In the genomic region with DNA sequence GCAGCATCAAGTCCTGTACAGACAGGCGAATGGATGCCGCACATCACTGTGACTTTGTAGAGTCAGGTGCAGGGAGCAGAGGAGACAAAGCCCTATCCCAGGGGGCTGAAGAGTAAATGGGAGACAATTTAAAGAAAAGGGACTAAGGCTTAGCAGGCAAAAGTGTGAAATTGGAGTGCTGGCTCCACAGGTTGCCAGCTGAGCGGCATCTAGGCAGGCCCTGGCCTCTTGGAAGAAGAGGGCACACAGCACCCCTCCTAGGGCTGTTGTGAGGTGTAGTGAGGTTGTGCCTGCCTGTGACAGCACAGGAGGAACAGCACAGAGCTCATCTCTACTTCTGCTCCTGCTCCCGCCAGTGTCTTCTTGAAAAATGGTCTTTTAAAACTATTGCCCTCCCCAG, we compare ENCODE assay signal across 29 cellular contexts. TPM values are rescaled to one million over a fixed set of nuclear protein-coding genes. Genes with fewer than 3 reads are reported as not detected.
DNase-seq lines count a peak whose midpoint lies in the region; ATAC-seq and TF ChIP-seq lines count a peak whose summit lies in the region.
"Had no signal": no experiment of that assay in that cellular context is flagged by ENCODE, and none has a peak within 500 bp of the region (broad histone marks: within the 10 kb centered on the region; RNA-seq: fewer than 3 reads in every experiment).

No MANE protein-coding gene starts in this region.

- H3K4me3 ChIP-seq in Loucy (ENCODE audit: low read length, poor library complexity, severe bottlenecking) = no peak overlapping the region
- no peak overlapping the region for H3K4me3 ChIP-seq in mucosa of descending colon
- H3K4me3 ChIP-seq: adrenal gland, HAP-1, ovary, upper lobe of left lung had no signal

- peaks cover 28% of the 10 kb centered on the region for H3K27me3 Mint-ChIP-seq in activated naive CD4-positive, alpha-beta T cell treated with anti-CD3 and anti-CD28 coated beads, Interleukin-2, amount 10 ng/mL, durations not matched to agents 7 days and 5 days
- H3K27me3 Mint-ChIP-seq in activated naive CD4-positive, alpha-beta T cell treated with anti-CD3 and anti-CD28 coated beads for 36 hours (ENCODE audit: low read depth) = peaks cover 14% of the 10 kb centered on the region
- H3K27me3 Mint-ChIP-seq in central memory CD8-positive, alpha-beta T cell = no peaks in the 10 kb centered on the region
- no peaks in the 10 kb centered on the region for H3K27me3 Mint-ChIP-seq in stimulated activated memory B cell treated with anti-CD40 and anti-IgM and Interleukin-4, amounts not matched to agents 10 μg/mL and 1 μg/mL and 100 μg/mL, for 72 hours

- intact Hi-C loops in activated naive CD4-positive, alpha-beta T cell treated with anti-CD3 and anti-CD28 coated beads for 36 hours (cut with micrococcal nuclease) = no loop called here
- intact Hi-C loops in mucosa of descending colon (cut with DNase I, micrococcal nuclease) = no loop called here

- H2AFZ ChIP-seq in Loucy (ENCODE audit: low read length) = no peak overlapping the region

- no peaks in the 10 kb centered on the region for H4K20me1 ChIP-seq in Loucy (ENCODE audit: insufficient read depth, low read length, poor library complexity, severe bottlenecking)

- no peaks in the 10 kb centered on the region for H3K36me3 Mint-ChIP-seq in activated naive CD4-positive, alpha-beta T cell treated with anti-CD3 and anti-CD28 coated beads, Interleukin-2, amount 10 ng/mL, durations not matched to agents 7 days and 5 days
- H3K36me3 Mint-ChIP-seq in activated naive CD4-positive, alpha-beta T cell treated with anti-CD3 and anti-CD28 coated beads for 36 hours (ENCODE audit: low read depth) = no peaks in the 10 kb centered on the region
- H3K36me3 Mint-ChIP-seq in central memory CD8-positive, alpha-beta T cell (ENCODE audit: insufficient read depth) = peaks cover 20% of the 10 kb centered on the region
- H3K36me3 Mint-ChIP-seq in stimulated activated memory B cell treated with anti-CD40 and anti-IgM and Interleukin-4, amounts not matched to agents 10 μg/mL and 1 μg/mL and 100 μg/mL, for 72 hours = no peaks in the 10 kb centered on the region
- H3K36me3 Mint-ChIP-seq: brain had no signal

- peak overlapping the region; percentile 87 for H3K27ac Mint-ChIP-seq in activated naive CD4-positive, alpha-beta T cell treated with anti-CD3 and anti-CD28 coated beads, Interleukin-2, amount 10 ng/mL, durations not matched to agents 7 days and 5 days
- H3K27ac Mint-ChIP-seq in activated naive CD4-positive, alpha-beta T cell treated with anti-CD3 and anti-CD28 coated beads for 36 hours = no peak overlapping the region
- peak overlapping the region; percentile 96 for H3K27ac Mint-ChIP-seq in central memory CD8-positive, alpha-beta T cell (ENCODE audit: low read depth)
- H3K27ac Mint-ChIP-seq in stimulated activated memory B cell treated with anti-CD40 and anti-IgM and Interleukin-4, amounts not matched to agents 10 μg/mL and 1 μg/mL and 100 μg/mL, for 72 hours = peak overlapping the region; percentile 94
- H3K27ac Mint-ChIP-seq: brain had no signal

- no peak overlapping the region for H3K9ac ChIP-seq in Loucy (ENCODE audit: low read depth, low read length, poor library complexity, severe bottlenecking)

- H3K36me3 ChIP-seq in Loucy (ENCODE audit: insufficient read depth, low read length) = no peaks in the 10 kb centered on the region
- no peaks in the 10 kb centered on the region for H3K36me3 ChIP-seq in mucosa of descending colon (ENCODE audit: low read depth)
- H3K36me3 ChIP-seq: adrenal gland, HAP-1, ovary, upper lobe of left lung had no signal

- DNase-seq in activated naive CD4-positive, alpha-beta T cell treated with anti-CD3 and anti-CD28 coated beads, Interleukin-2, amount 10 ng/mL, durations not matched to agents 7 days and 5 days = no peak
- no peak for DNase-seq in activated naive CD4-positive, alpha-beta T cell treated with anti-CD3 and anti-CD28 coated beads for 36 hours
- DNase-seq in central memory CD8-positive, alpha-beta T cell (ENCODE audit: low spot score in 2 of 2) = no peak
- DNase-seq in mucosa of descending colon (no peak), G401 (ENCODE audit: low spot score) (no peak), cerebellar nuclear complex (lab: John Stamatoyannopoulos, UW) (no peak)
- DNase-seq: ACHN; activated CD4-positive, alpha-beta T cell treated with anti-CD3 and anti-CD28 coated beads, Interleukin-2, amount 50 U/mL, for 1 hour; activated gamma-delta T cell treated with Interleukin-2 at 50 U/mL for 16 hours; DND-41; islet precursor cell; KBM-7; midbrain; NCI-H1694; NCI-H510A; ovary; retina; Right ventricle myocardium superior; small intestine; stimulated activated CD4-positive, alpha-beta T cell treated with anti-CD3 and anti-CD28 coated beads, Interleukin-1b, Interleukin-23, amount 100 ng/mL, for 48 hours; substantia nigra; T1000; upper lobe of left lung had no signal

- peak overlapping the region; percentile 77 for H3K4me2 ChIP-seq in Loucy (ENCODE audit: low read depth, low read length, poor library complexity, severe bottlenecking)

- H3K9me2 ChIP-seq in Loucy (replicated peaks; ENCODE audit: low read depth, low read length) = no peaks in the 10 kb centered on the region

- H3K27me3 ChIP-seq in Loucy (ENCODE audit: insufficient read depth, low read length, poor library complexity, severe bottlenecking) = no peaks in the 10 kb centered on the region
- H3K27me3 ChIP-seq: adrenal gland, ovary, upper lobe of left lung had no signal

- TF ChIP-seq CTCF in Loucy (conservative IDR thresholded peaks at IDR 0.05; ENCODE audit: low read length) (no peak), mucosa of descending colon (IDR thresholded peaks at IDR 0.05) (no peak)

- peaks cover 65% of the 10 kb centered on the region for H3K4me1 ChIP-seq in Loucy (ENCODE audit: insufficient read depth, low read length, poor library complexity, severe bottlenecking)
- H3K4me1 ChIP-seq in mucosa of descending colon (ENCODE audit: low read depth) = no peaks in the 10 kb centered on the region
- H3K4me1 ChIP-seq: adrenal gland, HAP-1 had no signal

- CTCF ChIA-PET in activated naive CD4-positive, alpha-beta T cell treated with anti-CD3 and anti-CD28 coated beads, Interleukin-2, amount 10 ng/mL, durations not matched to agents 7 days and 5 days (lab: Charles Lee) = interaction anchor here (1.4 to 1.6 kb wide), 2 partner anchors 21 to 118 kb away, joined by 4 to 5 read pairs; no protein-coding TSS in a partner anchor
- CTCF ChIA-PET in activated naive CD4-positive, alpha-beta T cell treated with anti-CD3 and anti-CD28 coated beads for 36 hours (lab: Charles Lee) = interaction anchor here (1.1 to 3.3 kb wide), 2 partner anchors 12 to 105 kb away, joined by 3 to 7 read pairs; no protein-coding TSS in a partner anchor

- H3K4me3 Mint-ChIP-seq in activated naive CD4-positive, alpha-beta T cell treated with anti-CD3 and anti-CD28 coated beads, Interleukin-2, amount 10 ng/mL, durations not matched to agents 7 days and 5 days = no peak overlapping the region
- H3K4me3 Mint-ChIP-seq in activated naive CD4-positive, alpha-beta T cell treated with anti-CD3 and anti-CD28 coated beads for 36 hours = no peak overlapping the region
- peak overlapping the region; percentile 78 for H3K4me3 Mint-ChIP-seq in central memory CD8-positive, alpha-beta T cell
- H3K4me3 Mint-ChIP-seq in stimulated activated memory B cell treated with anti-CD40 and anti-IgM and Interleukin-4, amounts not matched to agents 10 μg/mL and 1 μg/mL and 100 μg/mL, for 72 hours = no peak overlapping the region
- H3K4me3 Mint-ChIP-seq: brain had no signal

- H3F3A ChIP-seq in Loucy (ENCODE audit: low read depth) = no peaks in the 10 kb centered on the region

- ATAC-seq in central memory CD8-positive, alpha-beta T cell (replicated peaks; ENCODE audit: extremely low read depth, poor library complexity, severe bottlenecking) = no peak
- ATAC-seq in stimulated activated memory B cell treated with anti-CD40 and anti-IgM and Interleukin-4, amounts not matched to agents 10 μg/mL and 1 μg/mL and 100 μg/mL, for 72 hours = no peak
- no peak for ATAC-seq in mucosa of descending colon
- ATAC-seq: PC-3 had no signal

- no peaks in the 10 kb centered on the region for H3K79me2 ChIP-seq in Loucy (ENCODE audit: insufficient read depth, low read length)

- H3K9me3 ChIP-seq in Loucy (ENCODE audit: insufficient read depth, low read depth, low read length) (no peaks in the 10 kb centered on the region), mucosa of descending colon (no peaks in the 10 kb centered on the region)
- H3K9me3 ChIP-seq: adrenal gland, HAP-1, ovary, upper lobe of left lung had no signal

- H3K9me3 Mint-ChIP-seq in activated naive CD4-positive, alpha-beta T cell treated with anti-CD3 and anti-CD28 coated beads, Interleukin-2, amount 10 ng/mL, durations not matched to agents 7 days and 5 days = no peaks in the 10 kb centered on the region
- no peaks in the 10 kb centered on the region for H3K9me3 Mint-ChIP-seq in activated naive CD4-positive, alpha-beta T cell treated with anti-CD3 and anti-CD28 coated beads for 36 hours
- no peaks in the 10 kb centered on the region for H3K9me3 Mint-ChIP-seq in central memory CD8-positive, alpha-beta T cell
- H3K9me3 Mint-ChIP-seq in stimulated activated memory B cell treated with anti-CD40 and anti-IgM and Interleukin-4, amounts not matched to agents 10 μg/mL and 1 μg/mL and 100 μg/mL, for 72 hours = no peaks in the 10 kb centered on the region
- H3K9me3 Mint-ChIP-seq: brain had no signal

- H3K4me1 Mint-ChIP-seq in activated naive CD4-positive, alpha-beta T cell treated with anti-CD3 and anti-CD28 coated beads, Interleukin-2, amount 10 ng/mL, durations not matched to agents 7 days and 5 days = peaks cover 85% of the 10 kb centered on the region
- peaks cover 67% of the 10 kb centered on the region for H3K4me1 Mint-ChIP-seq in activated naive CD4-positive, alpha-beta T cell treated with anti-CD3 and anti-CD28 coated beads for 36 hours (ENCODE audit: low read depth)
- H3K4me1 Mint-ChIP-seq in central memory CD8-positive, alpha-beta T cell = peaks cover 89% of the 10 kb centered on the region
- H3K4me1 Mint-ChIP-seq in stimulated activated memory B cell treated with anti-CD40 and anti-IgM and Interleukin-4, amounts not matched to agents 10 μg/mL and 1 μg/mL and 100 μg/mL, for 72 hours = peaks cover 78% of the 10 kb centered on the region

- in situ Hi-C loops in G401 (cut with HindIII; ENCODE audit: low sequenced_read_pairs) = no loop called here

RNA-seq across cellular contexts. Expression of gene TENT5C, which starts 47.3 kb away (rescaled TPM):
- total RNA-seq in activated naive CD4-positive, alpha-beta T cell treated with anti-CD3 and anti-CD28 coated beads for 36 hours = 10 to 100 TPM; 10.7 to 11.2 TPM
- 10 to 100 TPM; 16.5 to 37.4 (median 32.1) TPM for total RNA-seq in mucosa of descending colon
- total RNA-seq in G401 (2014; rRNA removed; shearing (Covaris generic)) = 0.25 and 0.85 TPM in 2 replicates
